1 cellular context compared by ENCODE assay signal in the genomic region with DNA sequence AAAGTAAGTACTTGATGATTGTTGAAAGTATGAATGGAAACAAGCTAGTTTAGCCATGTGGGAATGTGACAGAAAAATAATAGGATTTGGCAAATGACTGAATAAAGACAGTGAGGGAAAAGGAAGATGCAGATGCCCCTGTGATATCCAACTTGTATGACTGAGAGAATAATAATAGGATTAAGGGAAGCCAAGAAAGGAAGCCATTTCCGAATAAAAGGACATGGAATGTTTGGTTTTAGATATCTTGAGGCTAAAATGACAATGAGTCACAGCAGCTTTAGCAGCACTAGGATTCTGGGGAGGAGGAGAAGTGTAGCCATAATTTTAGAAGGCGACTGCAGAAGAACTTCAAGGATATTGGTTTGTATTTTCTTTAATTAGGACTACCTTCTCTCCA.
TF ChIP-seq lines count a peak whose summit lies in the region.

No MANE protein-coding gene starts in this region.

TF ChIP-seq in SK-N-SH, 30 proteins besides CTCF, POLR2A, EP300 and RAD21 (continued from another document):
- TF ChIP-seq REST (IDR thresholded peaks at IDR 0.05; ENCODE audit: low read depth, low read length) (no peak), MAX (IDR thresholded peaks at IDR 0.05; ENCODE audit: low read depth) (no peak)
